In genomic region chr5:130871346-130872086, GRCh38 we compare ENCODE assay signal across 1 cellular context.
TF ChIP-seq lines count a peak whose summit lies in the region.

No MANE protein-coding gene starts in this region.

TF ChIP-seq in SK-N-SH treated with all-trans-retinoic acid at 6 μM for 48 hours, 23 proteins besides CTCF, POLR2A, EP300 and RAD21 (continued from another document):
- TF ChIP-seq CREB5 (CRISPR knock-in tag; IDR thresholded peaks at IDR 0.05; ENCODE audit: low read depth) (no peak), PPARA (CRISPR knock-in tag; IDR thresholded peaks at IDR 0.05; ENCODE audit: borderline replicate concordance) (no peak)
